ENCODE assay signal across 18 cellular contexts in genomic region chr1:204031098-204031710, GRCh38. TPM values are rescaled to one million over a fixed set of nuclear protein-coding genes. Genes with fewer than 3 reads are reported as not detected.
DNase-seq lines count a peak whose midpoint lies in the region; ATAC-seq and TF ChIP-seq lines count a peak whose summit lies in the region.
"Had no signal": no experiment of that assay in that cellular context is flagged by ENCODE, and none has a peak within 500 bp of the region (broad histone marks: within the 10 kb centered on the region; RNA-seq: fewer than 3 reads in every experiment).

No MANE protein-coding gene starts in this region.

- H3K36me3 ChIP-seq in neuronal stem cell (replicated peaks in 1 of 2; ENCODE audit: control insufficient read depth in 2 of 2, insufficient read depth in 2 of 2, low read length in 2 of 2) = no peaks in the 10 kb centered on the region
- H3K36me3 ChIP-seq: HAP-1, SJCRH30 had no signal

- no peak for TF ChIP-seq CTCF in astrocyte of the cerebellum (IDR thresholded peaks at IDR 0.05; ENCODE audit: low read depth, low read length, missing control alignments)
- TF ChIP-seq CTCF in GM10248 (IDR thresholded peaks at IDR 0.05; ENCODE audit: control extremely low read depth, extremely low read depth, low read depth, missing control alignments) = no peak

- peaks cover 3 to 11% of the 10 kb centered on the region in 2 donors for H3K4me1 ChIP-seq in neuronal stem cell (ENCODE audit: control insufficient read depth in 2 of 2, insufficient read depth in 1 of 2, low read depth in 1 of 2, low read length in 2 of 2)
- H3K4me1 ChIP-seq: HAP-1, SJCRH30 had no signal

- no CpG with 5 or more reads among the region's 11 CpGs for WGBS in neuronal stem cell (ENCODE audit: extremely low coverage in 2 of 2, insufficient read length in 2 of 2, insufficient replicate concordance in 1 of 2), 2 donors

- H3K23ac ChIP-seq in neuronal stem cell (ENCODE audit: low read depth, low read length, poor library complexity) = no peak overlapping the region

- H3K4me3 ChIP-seq in astrocyte of the cerebellum (ENCODE audit: low read depth, low read length) (no peak overlapping the region), neuronal stem cell (ENCODE audit: low read length in 2 of 2) (no peak overlapping the region)
- H3K4me3 ChIP-seq: HAP-1, PC-9, SJCRH30 had no signal

- no peaks in the 10 kb centered on the region for H3K9me3 ChIP-seq in neuronal stem cell (replicated peaks in 1 of 2; ENCODE audit: control insufficient read depth in 2 of 2, insufficient read depth in 1 of 2, low read depth in 1 of 2, low read length in 2 of 2)
- H3K9me3 ChIP-seq: HAP-1, SJCRH30 had no signal

- peak; percentile 25 for DNase-seq in DMS79 (lab: John Stamatoyannopoulos, UW)
- DNase-seq in DMS79 treated with DMSO at 0.1 percent for 48 hours (lab: John Stamatoyannopoulos, UW) = no peak
- DNase-seq in astrocyte of the cerebellum (ENCODE audit: low read depth) = peak; percentile 27
- no peak for DNase-seq in neuronal stem cell (ENCODE audit: low spot score)
- no peak for DNase-seq in GM10248 (ENCODE audit: extremely low spot score)
- DNase-seq in DMS153 (lab: John Stamatoyannopoulos, UW) = no peak
- DNase-seq: DMS 273 treated with DMSO at 0.1 percent for 48 hours, NCI-H1417, NCI-H2029, NCI-H446, NCI-H526 treated with DMSO at 0.1 percent for 48 hours, PC-9, SJCRH30 had no signal

- H4K91ac ChIP-seq in neuronal stem cell (ENCODE audit: low read depth, low read length, poor library complexity) = no peak overlapping the region

- no peak overlapping the region for H2AFZ ChIP-seq in neuronal stem cell (ENCODE audit: low read length)
- H2AFZ ChIP-seq: PC-9 had no signal

- H3K27ac ChIP-seq in neuronal stem cell (replicated peaks; ENCODE audit: low read length) = no peak overlapping the region
- H3K27ac ChIP-seq: 22Rv1, PC-9, SJCRH30 had no signal

- no peak for ATAC-seq in GM18907 (IDR thresholded peaks at IDR 0.05; ENCODE audit: unreplicated experiment)
- ATAC-seq in HG03457 (IDR thresholded peaks at IDR 0.05; ENCODE audit: unreplicated experiment) = no peak

- no peaks in the 10 kb centered on the region for H3K79me1 ChIP-seq in neuronal stem cell (ENCODE audit: low read depth, low read length)

- no peak overlapping the region for H4K8ac ChIP-seq in neuronal stem cell (ENCODE audit: low read depth, low read length)

- peak overlapping the region; percentile 91 for H2AK5ac ChIP-seq in neuronal stem cell (ENCODE audit: low read depth, low read length)

- H2BK12ac ChIP-seq in neuronal stem cell (ENCODE audit: low read length) = peak overlapping the region; percentile 7

- H3K14ac ChIP-seq in neuronal stem cell (ENCODE audit: low read length) = no peak overlapping the region

- no peak overlapping the region for H3K4ac ChIP-seq in neuronal stem cell (ENCODE audit: low read length)

- H3K27me3 ChIP-seq in neuronal stem cell (ENCODE audit: control insufficient read depth in 3 of 3, insufficient read depth in 3 of 3, low read depth in 1 of 3, low read length in 3 of 3) = peaks cover 0 to 16% (median 0%) of the 10 kb centered on the region in 3 experiments
- H3K27me3 ChIP-seq: SJCRH30 had no signal

- no peak overlapping the region for H2BK120ac ChIP-seq in neuronal stem cell (ENCODE audit: low read depth, low read length)

- peak overlapping the region; percentile 65 for H3K18ac ChIP-seq in neuronal stem cell (ENCODE audit: low read length)

- in situ Hi-C loops in astrocyte of the cerebellum (cut with HindIII; ENCODE audit: low sequenced_read_pairs) = no loop called here

- H2BK15ac ChIP-seq in neuronal stem cell (ENCODE audit: low read length) = peak overlapping the region; percentile 44

- H2BK5ac ChIP-seq in neuronal stem cell (ENCODE audit: low read length) = no peak overlapping the region

- POLR2A ChIA-PET in GM10248 (lab: Yijun Ruan, JAX) = no interaction called here

- CTCF ChIA-PET in GM10248 (lab: Yijun Ruan, JAX) = interaction anchor here (1.3 kb wide), 1 partner anchor 57 kb away, joined by 3 read pairs; no protein-coding TSS in a partner anchor

- H3K9ac ChIP-seq in neuronal stem cell (ENCODE audit: low read depth, low read length, poor library complexity) = no peak overlapping the region

- H3K4me2 ChIP-seq in neuronal stem cell (ENCODE audit: insufficient read depth, low read length, poor library complexity, severe bottlenecking) = no peak overlapping the region
- H3K4me2 ChIP-seq: PC-9 had no signal

RNA-seq across cellular contexts. Expression of gene SOX13, which starts 41.7 kb away (rescaled TPM):
- 16.2 TPM for polyA plus RNA-seq in neuronal stem cell (2013, experiment 1 of 2)
- 16.8 TPM for polyA plus RNA-seq in neuronal stem cell (2013, experiment 2 of 2)
- polyA plus RNA-seq: CD14-positive monocyte had no signal

Comparison
In these comparisons a context has a peak if more than half of its experiments do, and no peak if none do; other contexts are left out.
1. DNase-seq: peak in DMS79 (single experiment) and astrocyte of the cerebellum (single experiment); none in DMS79 treated with DMSO at 0.1 percent for 48 hours (single experiment), neuronal stem cell (single experiment), GM10248 (single experiment) and DMS153 (single experiment).